In the genomic region with DNA sequence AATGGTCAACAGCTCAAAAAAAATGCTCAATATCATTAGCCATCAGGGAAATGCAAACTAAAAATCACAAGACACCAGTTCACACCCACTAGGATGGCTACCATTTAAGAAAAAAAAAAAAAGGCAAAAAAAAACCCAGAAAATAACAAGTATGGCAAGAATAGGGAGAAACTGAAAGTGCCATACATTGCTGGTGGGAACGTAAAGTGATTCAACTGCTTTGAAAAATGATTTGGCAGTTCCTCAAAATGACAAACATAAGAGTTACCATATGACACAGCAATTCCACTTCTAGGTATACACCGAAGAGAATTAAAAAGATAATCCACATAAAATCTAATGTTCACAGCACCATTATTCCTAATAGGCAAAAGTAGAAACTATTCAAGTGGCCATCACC, we compare ENCODE assay signal across 11 cellular contexts. TPM values are rescaled to one million over a fixed set of nuclear protein-coding genes. Genes with fewer than 3 reads are reported as not detected.
DNase-seq lines count a peak whose midpoint lies in the region; ATAC-seq, FAIRE-seq and TF ChIP-seq lines count a peak whose summit lies in the region.
"Had no signal": no experiment of that assay in that cellular context is flagged by ENCODE, and none has a peak within 500 bp of the region (broad histone marks: within the 10 kb centered on the region; RNA-seq: fewer than 3 reads in every experiment).

No MANE protein-coding gene starts in this region.

- WGBS in HepG2 (ENCODE audit: low lambda C conversion rate), result 100% methylated on average over 2 of the region's 2 CpGs

- H3K27ac ChIP-seq in HepG2 (ENCODE audit: extremely low read length, insufficient read depth, low read length), result no peak overlapping the region

- peaks cover 4% of the 10 kb centered on the region for H3K79me2 ChIP-seq in HepG2 (ENCODE audit: insufficient read depth, low read length)

- CTCF ChIA-PET in HepG2 (lab: Yijun Ruan, JAX; ENCODE audit: low intra/inter-chr PET ratio, low total read pairs), result no interaction called here

- no peaks in the 10 kb centered on the region for H3K27me3 ChIP-seq in HepG2 (ENCODE audit: control insufficient read depth in 1 of 2, insufficient read depth in 2 of 2, low read length in 2 of 2)
- H3K27me3 ChIP-seq: heart left ventricle had no signal

- in situ Hi-C loops in HepG2 (cut with HindIII; ENCODE audit: extremely low pct_ligation_motif_present, low pct_unique_long_range_greater_than_20kb), result no loop called here

- peak; percentile 6 for DNase-seq in GM10266 (ENCODE audit: extremely low spot score)
- DNase-seq in NOMO-1 treated with DMSO at 0.1 percent for 48 hours (lab: John Stamatoyannopoulos, UW; ENCODE audit: unreplicated experiment), result peak; percentile 78
- no peak for DNase-seq in GOT3 (lab: John Stamatoyannopoulos, UW)
- DNase-seq in kidney tubule cell (ENCODE audit: low spot score), result no peak
- no peak for DNase-seq in D721Med (ENCODE audit: insufficient read length, low spot score)
- no peak for DNase-seq in HepG2 (ENCODE audit: low spot score)
- DNase-seq: CD4-positive, alpha-beta T cell; heart left ventricle; T-helper 9 cell had no signal

- intact Hi-C loops in HepG2 (cut with micrococcal nuclease; ENCODE audit: unreplicated experiment), result no loop called here

- H3K4me1 ChIP-seq in HepG2 (ENCODE audit: insufficient read depth, low read length), result no peaks in the 10 kb centered on the region

- no peaks in the 10 kb centered on the region for H3K9me3 ChIP-seq in HepG2 (ENCODE audit: low read length)

- no peak for TF ChIP-seq CTCF in GM10266 (IDR thresholded peaks at IDR 0.05; ENCODE audit: control insufficient read depth, insufficient read depth, low read depth, missing control alignments)
- no peak for TF ChIP-seq CTCF in D721Med (IDR thresholded peaks at IDR 0.05; ENCODE audit: insufficient read depth, missing control alignments)
- no peak for TF ChIP-seq CTCF in HepG2 (CRISPR knock-in tag; IDR thresholded peaks at IDR 0.05)

- POLR2A ChIA-PET in HepG2 (lab: Yijun Ruan, JAX), result no interaction called here

- no peak overlapping the region for H3K4me3 ChIP-seq in HepG2 (replicated peaks in 1 of 3; ENCODE audit: insufficient read depth in 1 of 3, low read depth in 2 of 3, low read length in 3 of 3)
- H3K4me3 ChIP-seq: heart left ventricle had no signal

- H4K20me1 ChIP-seq in HepG2 (ENCODE audit: insufficient read depth, low read length), result 0 out of 2 replicates have a peak, but pooled peaks cover 2% of the 10 kb centered on the region

- no peak overlapping the region for H2AFZ ChIP-seq in HepG2 (ENCODE audit: low read length)

- ATAC-seq in GM21423 (IDR thresholded peaks at IDR 0.05; ENCODE audit: unreplicated experiment), result peak; percentile 57
- peak; percentile 36 for ATAC-seq in esophagus mucosa
- no peak for ATAC-seq in HepG2
- ATAC-seq: heart left ventricle had no signal

- FAIRE-seq in D721Med (lab: Jason Lieb, UNC) (no peak), HepG2 (lab: Jason Lieb, UNC) (no peak)

- TF ChIP-seq RAD21 in HepG2 (CRISPR knock-in tag; IDR thresholded peaks at IDR 0.05), result no peak

- H3K4me2 ChIP-seq in HepG2 (ENCODE audit: low read depth, low read length), result no peak overlapping the region

- H3K36me3 ChIP-seq in HepG2 (replicated peaks in 1 of 2; ENCODE audit: control insufficient read depth in 1 of 2, insufficient read depth in 2 of 2, low read length in 2 of 2), result peaks cover 7 to 34% of the 10 kb centered on the region in 2 experiments

- no peak for TF ChIP-seq POLR2A in HepG2 (IDR thresholded peaks at IDR 0.05; ENCODE audit: insufficient read depth in 1 of 2, low read depth in 2 of 2, low read length in 2 of 2)

- H3K9ac ChIP-seq in HepG2 (ENCODE audit: insufficient read depth, low read depth, low read length), result no peak overlapping the region

- no TSS peak for BruUV-seq in HepG2 (replicated peaks; lab: Mats Ljungman, UMichigan)

- TF ChIP-seq EP300 in HepG2 (IDR thresholded peaks at IDR 0.05; ENCODE audit: low read depth in 2 of 2, low read length in 2 of 2) (no peak), HepG2 (CRISPR knock-in tag; IDR thresholded peaks at IDR 0.05; ENCODE audit: borderline replicate concordance) (no peak)

TF ChIP-seq in HepG2, 621 proteins besides CTCF, POLR2A, EP300 and RAD21 (continues in another document):
- TF ChIP-seq, protein P1, sequence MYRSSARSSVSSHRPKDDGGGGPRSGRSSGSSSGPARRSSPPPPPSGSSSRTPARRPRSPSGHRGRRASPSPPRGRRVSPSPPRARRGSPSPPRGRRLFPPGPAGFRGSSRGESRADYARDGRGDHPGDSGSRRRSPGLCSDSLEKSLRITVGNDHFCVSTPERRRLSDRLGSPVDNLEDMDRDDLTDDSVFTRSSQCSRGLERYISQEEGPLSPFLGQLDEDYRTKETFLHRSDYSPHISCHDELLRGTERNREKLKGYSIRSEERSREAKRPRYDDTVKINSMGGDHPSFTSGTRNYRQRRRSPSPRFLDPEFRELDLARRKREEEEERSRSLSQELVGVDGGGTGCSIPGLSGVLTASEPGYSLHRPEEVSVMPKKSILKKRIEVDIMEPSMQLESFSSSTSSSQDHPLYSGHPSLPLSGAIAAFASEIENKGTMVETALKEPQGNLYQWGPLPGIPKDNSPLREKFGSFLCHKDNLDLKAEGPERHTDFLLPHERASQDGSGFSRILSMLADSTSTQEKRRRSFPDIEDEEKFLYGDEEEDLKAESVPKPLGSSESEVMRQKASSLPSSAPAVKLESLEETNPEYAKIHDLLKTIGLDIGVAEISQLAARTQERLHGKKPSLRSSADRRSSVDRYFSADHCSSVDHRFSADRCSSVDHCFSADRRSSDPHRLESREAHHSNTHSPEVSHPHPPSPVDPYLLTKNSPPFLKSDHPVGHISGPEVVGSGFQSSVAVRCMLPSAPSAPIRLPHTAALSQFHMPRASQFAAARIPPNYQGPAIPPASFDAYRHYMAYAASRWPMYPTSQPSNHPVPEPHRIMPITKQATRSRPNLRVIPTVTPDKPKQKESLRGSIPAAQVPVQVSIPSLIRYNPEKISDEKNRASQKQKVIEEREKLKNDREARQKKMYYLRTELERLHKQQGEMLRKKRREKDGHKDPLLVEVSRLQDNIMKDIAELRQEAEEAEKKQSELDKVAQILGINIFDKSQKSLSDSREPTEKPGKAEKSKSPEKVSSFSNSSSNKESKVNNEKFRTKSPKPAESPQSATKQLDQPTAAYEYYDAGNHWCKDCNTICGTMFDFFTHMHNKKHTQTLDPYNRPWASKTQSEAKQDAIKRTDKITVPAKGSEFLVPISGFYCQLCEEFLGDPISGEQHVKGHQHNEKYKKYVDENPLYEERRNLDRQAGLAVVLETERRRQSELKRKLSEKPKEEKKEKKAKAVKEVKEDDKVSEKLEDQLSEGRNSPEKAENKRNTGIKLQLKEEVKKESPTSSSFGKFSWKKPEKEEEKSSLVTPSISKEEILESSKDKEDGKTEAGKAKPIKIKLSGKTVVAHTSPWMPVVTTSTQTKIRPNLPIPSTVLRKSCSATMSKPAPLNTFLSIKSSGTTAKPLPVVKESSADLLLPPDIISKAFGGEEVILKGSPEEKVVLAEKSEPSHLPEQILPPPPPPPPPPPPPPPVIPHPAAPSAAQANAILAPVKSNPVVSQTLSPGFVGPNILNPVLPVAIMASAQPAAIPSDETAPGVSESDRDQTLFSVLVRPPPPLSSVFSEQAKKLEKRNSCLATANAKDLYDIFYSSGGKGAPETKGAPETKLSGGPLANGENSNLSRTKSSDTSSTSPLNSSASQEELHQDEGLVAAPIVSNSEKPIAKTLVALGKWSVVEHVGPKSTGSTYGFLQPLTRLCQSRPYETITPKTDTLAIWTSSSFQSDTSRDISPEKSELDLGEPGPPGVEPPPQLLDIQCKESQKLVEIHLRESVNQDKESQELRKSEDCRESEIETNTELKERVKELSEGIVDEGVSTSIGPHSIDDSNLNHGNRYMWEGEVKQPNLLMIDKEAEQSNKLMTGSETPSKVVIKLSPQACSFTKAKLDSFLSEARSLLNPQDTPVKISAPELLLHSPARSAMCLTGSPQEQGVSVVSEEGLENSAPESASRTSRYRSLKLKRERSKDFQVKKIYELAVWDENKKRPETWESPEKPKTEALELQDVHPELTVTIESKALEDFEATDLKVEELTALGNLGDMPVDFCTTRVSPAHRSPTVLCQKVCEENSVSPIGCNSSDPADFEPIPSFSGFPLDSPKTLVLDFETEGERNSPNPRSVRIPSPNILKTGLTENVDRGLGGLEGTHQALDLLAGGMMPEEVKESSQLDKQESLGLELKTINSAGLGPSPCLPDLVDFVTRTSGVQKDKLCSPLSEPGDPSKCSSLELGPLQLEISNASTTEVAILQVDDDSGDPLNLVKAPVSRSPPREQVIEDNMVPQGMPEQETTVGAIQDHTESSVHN (CRISPR knock-in tag; IDR thresholded peaks at IDR 0.05), result no peak
- TF ChIP-seq ZNF768 (CRISPR knock-in tag; IDR thresholded peaks at IDR 0.05) (no peak), SIX4 (CRISPR knock-in tag; IDR thresholded peaks at IDR 0.05) (no peak), ZNF343 (CRISPR knock-in tag; IDR thresholded peaks at IDR 0.05) (no peak)

RNA-seq across cellular contexts. Expression of a gene that starts 47.5 kb away (rescaled TPM):
- 97.8 TPM for total RNA-seq in esophagus mucosa
- total RNA-seq in HepG2 (2016; rRNA removed; fragmentation: Illumina TruSeq; extraction: Trizol), result 97.6 and 122 TPM in 2 replicates
- 185 and 210 TPM in 2 replicates for total RNA-seq in HepG2 (2016; cell fraction: cytosol; rRNA removed; fragmentation: Illumina TruSeq; extraction: Trizol; ENCODE audit: low read depth)
- total RNA-seq in HepG2 (2016; cell fraction: insoluble cytoplasmic fraction; rRNA removed; fragmentation: Illumina TruSeq; extraction: Trizol), result 99.5 and 114 TPM in 2 replicates
- total RNA-seq in HepG2 (2016; cell fraction: membrane; rRNA removed; fragmentation: Illumina TruSeq; extraction: Trizol), result 78.0 and 99.1 TPM in 2 replicates
- 105 and 121 TPM in 2 replicates for total RNA-seq in HepG2 (2016; cell fraction: nucleus; rRNA removed; fragmentation: Illumina TruSeq; extraction: Trizol)
- 148 and 154 TPM in 2 replicates for polyA plus RNA-seq in HepG2 (2011; rRNA removed)
- 71.2 and 106 TPM in 2 replicates for polyA plus RNA-seq in HepG2 (2011; cell fraction: cytosol; rRNA removed)
- 84.2 and 123 TPM in 2 replicates for polyA plus RNA-seq in HepG2 (2011; cell fraction: nucleus; rRNA removed)
- 83.5 and 95.3 TPM in 2 replicates for polyA plus RNA-seq in HepG2 (2012)
- polyA plus RNA-seq in HepG2 (2016; cell fraction: cytosol; fragmentation: Illumina TruSeq; extraction: Trizol; ENCODE audit: low read depth), result 4.3 and 4.7 TPM in 2 replicates
- polyA plus RNA-seq in HepG2 (2016; cell fraction: insoluble cytoplasmic fraction; fragmentation: Illumina TruSeq; extraction: Trizol; ENCODE audit: low read depth), result 105 and 110 TPM in 2 replicates
- polyA plus RNA-seq in HepG2 (2016; cell fraction: membrane; fragmentation: Illumina TruSeq; extraction: Trizol; ENCODE audit: low read depth), result 15.5 and 17.4 TPM in 2 replicates
- 70.7 and 87.4 TPM in 2 replicates for polyA plus RNA-seq in HepG2 (2016; cell fraction: nucleus; fragmentation: Illumina TruSeq; extraction: Trizol; ENCODE audit: insufficient read depth, low read depth)
- polyA minus RNA-seq in HepG2 (2011; rRNA and poly(A)+ RNA removed; ENCODE audit: low replicate concordance), result 247 and 783 TPM in 2 replicates
- 130 and 147 TPM in 2 replicates for polyA minus RNA-seq in HepG2 (2011; cell fraction: cytosol; rRNA and poly(A)+ RNA removed)
- 306 and 365 TPM in 2 replicates for polyA minus RNA-seq in HepG2 (2011; cell fraction: nucleus; rRNA and poly(A)+ RNA removed)

Comparison
In these comparisons a context has a peak if more than half of its experiments do, and no peak if none do; other contexts are left out.
1. DNase-seq: peak in GM10266 (single experiment) and NOMO-1 treated with DMSO at 0.1 percent for 48 hours (single experiment); none in GOT3 (single experiment), kidney tubule cell (single experiment), D721Med (single experiment) and HepG2 (single experiment).